In the genomic region with DNA sequence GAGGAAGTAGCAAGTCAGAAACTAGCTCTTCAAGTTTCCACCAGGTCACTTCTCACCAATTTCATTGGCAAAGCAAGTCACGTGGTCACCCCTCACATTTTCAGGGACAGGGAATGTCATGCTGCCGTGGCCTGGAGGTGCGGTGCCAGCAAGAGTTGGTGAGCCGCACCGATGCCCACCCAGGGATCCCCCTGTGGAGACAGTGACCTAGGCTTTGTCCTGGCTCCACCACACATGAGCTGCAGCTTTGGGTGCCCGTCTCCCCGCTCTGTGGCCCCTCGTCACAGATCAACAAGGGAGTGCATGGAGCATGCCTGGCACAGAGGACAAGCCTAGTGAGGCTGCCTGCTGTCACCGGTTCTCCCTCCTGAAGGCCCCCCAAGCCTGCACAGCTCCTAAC, we compare ENCODE assay signal across 1 cellular context.
TF ChIP-seq lines count a peak whose summit lies in the region.

No MANE protein-coding gene starts in this region.

TF ChIP-seq in IMR-90, 13 proteins besides CTCF, POLR2A, EP300 and RAD21 (continued from another document):
- TF ChIP-seq MXI1 (IDR thresholded peaks at IDR 0.05; ENCODE audit: borderline replicate concordance, low read depth, low read length) (no peak), RCOR1 (IDR thresholded peaks at IDR 0.05; ENCODE audit: insufficient replicate concordance, low read length) (no peak)
